ENCODE assay signal across 1 cellular context in genomic region chr18:11908182-11909080, GRCh38.
TF ChIP-seq lines count a peak whose summit lies in the region.

TSS of gene MPPE1 (minus strand) at chr18:11908317. CDS start at chr18:11897264, 11,053 bp downstream.

TF ChIP-seq in HepG2, 621 proteins besides CTCF, POLR2A, EP300 and RAD21 (continued from another document and continues in another):
- TF ChIP-seq PAXIP1 (CRISPR knock-in tag; conservative IDR thresholded peaks at IDR 0.05) (no peak; the same call in 1 of the 2 replicates), HOXD1 (CRISPR knock-in tag; IDR thresholded peaks at IDR 0.05) (no peak), PAF1 (CRISPR knock-in tag; IDR thresholded peaks at IDR 0.05) (no peak), PHB2 (IDR thresholded peaks at IDR 0.05; ENCODE audit: partially characterized antibody) (no peak), ATF2 (CRISPR knock-in tag; IDR thresholded peaks at IDR 0.05) (peak; percentile 45; the same call in 1 of the 2 replicates), HOXA9 (CRISPR knock-in tag; IDR thresholded peaks at IDR 0.05; ENCODE audit: borderline replicate concordance) (no peak; the same call in 1 of the 2 replicates), ZNF280D (CRISPR knock-in tag; IDR thresholded peaks at IDR 0.05) (no peak), ZNF580 (CRISPR knock-in tag; IDR thresholded peaks at IDR 0.05; ENCODE audit: borderline replicate concordance, low read depth) (peak; percentile 83; the same call in 1 of the 2 replicates), ZNF607 (CRISPR knock-in tag; IDR thresholded peaks at IDR 0.05; ENCODE audit: borderline replicate concordance) (no peak; the same call in 1 of the 2 replicates), CREB1 (IDR thresholded peaks at IDR 0.05) (no peak), CREB1 (CRISPR knock-in tag; IDR thresholded peaks at IDR 0.05) (no peak), FOXC1 (CRISPR knock-in tag; IDR thresholded peaks at IDR 0.05; ENCODE audit: borderline replicate concordance) (peak; percentile 88), PHF21A (CRISPR knock-in tag; IDR thresholded peaks at IDR 0.05) (peak; percentile 83), KLF13 (CRISPR knock-in tag; IDR thresholded peaks at IDR 0.05) (no peak), SP2 (CRISPR knock-in tag; IDR thresholded peaks at IDR 0.05) (0 out of 2 replicates have a peak, but pooled peaks have one; percentile 9), TCF12 (IDR thresholded peaks at IDR 0.05) (no peak), TCF12 (CRISPR knock-in tag; IDR thresholded peaks at IDR 0.05) (peak; percentile 87), CBFB (CRISPR knock-in tag; IDR thresholded peaks at IDR 0.05) (no peak), NPAS2 (CRISPR knock-in tag; IDR thresholded peaks at IDR 0.05; ENCODE audit: borderline replicate concordance) (no peak), TBL1XR1 (IDR thresholded peaks at IDR 0.05; ENCODE audit: borderline replicate concordance, low read length, partially characterized antibody) (no peak), ZC3H4 (CRISPR knock-in tag; IDR thresholded peaks at IDR 0.05; ENCODE audit: borderline replicate concordance) (no peak), ZNF329 (CRISPR knock-in tag; IDR thresholded peaks at IDR 0.05; ENCODE audit: low read depth) (no peak), ZNF468 (CRISPR knock-in tag; IDR thresholded peaks at IDR 0.05) (no peak), ZNF496 (CRISPR knock-in tag; IDR thresholded peaks at IDR 0.05; ENCODE audit: insufficient replicate concordance) (no peak), ZNF510 (CRISPR knock-in tag; IDR thresholded peaks at IDR 0.05; ENCODE audit: low read depth) (no peak), HDAC2 (CRISPR knock-in tag; IDR thresholded peaks at IDR 0.05) (no peak; the same call in none of the 2 replicates), ATM (IDR thresholded peaks at IDR 0.05; ENCODE audit: borderline replicate concordance) (no peak), PBX3 (CRISPR knock-in tag; IDR thresholded peaks at IDR 0.05; ENCODE audit: borderline replicate concordance) (no peak), ZNF577 (CRISPR knock-in tag; IDR thresholded peaks at IDR 0.05; ENCODE audit: borderline replicate concordance, low read depth) (no peak), RFX3 (CRISPR knock-in tag; IDR thresholded peaks at IDR 0.05) (no peak), JUNB (CRISPR knock-in tag; IDR thresholded peaks at IDR 0.05; ENCODE audit: borderline replicate concordance) (no peak), ZNF674 (CRISPR knock-in tag; IDR thresholded peaks at IDR 0.05; ENCODE audit: low read depth) (no peak), DDIT3 (CRISPR knock-in tag; IDR thresholded peaks at IDR 0.05) (no peak), ZMYM2 (CRISPR knock-in tag; IDR thresholded peaks at IDR 0.05) (no peak; the same call in 1 of the 2 replicates), TEF (CRISPR knock-in tag; IDR thresholded peaks at IDR 0.05) (no peak; the same call in 1 of the 2 replicates), ZNF839 (CRISPR knock-in tag; IDR thresholded peaks at IDR 0.05; ENCODE audit: borderline replicate concordance) (no peak), ATF6 (CRISPR knock-in tag; conservative IDR thresholded peaks at IDR 0.05) (no peak), MBNL3 (CRISPR knock-in tag; conservative IDR thresholded peaks at IDR 0.05) (no peak), ZNF350 (CRISPR knock-in tag; IDR thresholded peaks at IDR 0.05; ENCODE audit: borderline replicate concordance, low read depth) (peak; percentile 68), U2AF2 (IDR thresholded peaks at IDR 0.05; ENCODE audit: low read depth, low read length) (no peak), CEBPB (IDR thresholded peaks at IDR 0.05; ENCODE audit: borderline replicate concordance, low read depth, low read length) (no peak), MIER3 (CRISPR knock-in tag; IDR thresholded peaks at IDR 0.05; ENCODE audit: borderline replicate concordance) (0 out of 2 replicates have a peak, but pooled peaks have one; percentile 14), TSC22D2 (CRISPR knock-in tag; IDR thresholded peaks at IDR 0.05; ENCODE audit: borderline replicate concordance) (no peak), CREBL2 (CRISPR knock-in tag; IDR thresholded peaks at IDR 0.05; ENCODE audit: borderline replicate concordance) (no peak), FOXO4 (CRISPR knock-in tag; conservative IDR thresholded peaks at IDR 0.05) (no peak), YEATS2 (CRISPR knock-in tag; IDR thresholded peaks at IDR 0.05; ENCODE audit: borderline replicate concordance) (no peak)
